Comparison of ENCODE assay signal across 12 cellular contexts in genomic region chr21:38310619-38311018, GRCh38. TPM values are rescaled to one million over a fixed set of nuclear protein-coding genes. Genes with fewer than 3 reads are reported as not detected.
DNase-seq lines count a peak whose midpoint lies in the region; ATAC-seq, FAIRE-seq and TF ChIP-seq lines count a peak whose summit lies in the region.
"Had no signal": no experiment of that assay in that cellular context is flagged by ENCODE, and none has a peak within 500 bp of the region (broad histone marks: within the 10 kb centered on the region; RNA-seq: fewer than 3 reads in every experiment).

No MANE protein-coding gene starts in this region.

- H3K27me3 ChIP-seq in breast epithelium (no peaks in the 10 kb centered on the region), ascending aorta (no peaks in the 10 kb centered on the region)

- ATAC-seq in HG03159 (IDR thresholded peaks at IDR 0.05; ENCODE audit: unreplicated experiment) = no peak
- ATAC-seq: activated naive CD8-positive, alpha-beta T cell treated with anti-CD3 and anti-CD28 coated beads, Interleukin-2, amount 50 U/mL, for 24 hours; natural killer cell had no signal

- H3K27ac ChIP-seq in breast epithelium (no peak overlapping the region), ascending aorta (no peak overlapping the region)

- H3K4me3 Mint-ChIP-seq in MCF 10A (ENCODE audit: unreplicated experiment) = no peak overlapping the region
- H3K4me3 Mint-ChIP-seq: activated naive CD8-positive, alpha-beta T cell treated with anti-CD3 and anti-CD28 coated beads, Interleukin-2, amount 50 U/mL, for 24 hours; natural killer cell; T-helper 1 cell treated with Interleukin-12 subunit alpha and Interleukin-12 subunit beta and Interleukin-4 antibody, amounts not matched to agents 30 μg/mL and 1 μg/mL, for 36 hours had no signal

- no TSS peak for BruUV-seq in MCF 10A (replicated peaks; lab: Mats Ljungman, UMichigan)

- peaks cover 30% of the 10 kb centered on the region for H3K4me1 Mint-ChIP-seq in MCF 10A (ENCODE audit: insufficient read depth, unreplicated experiment)
- H3K4me1 Mint-ChIP-seq: natural killer cell had no signal

- no peak overlapping the region for H3K27ac Mint-ChIP-seq in MCF 10A (ENCODE audit: low read depth, unreplicated experiment)
- H3K27ac Mint-ChIP-seq: activated naive CD8-positive, alpha-beta T cell treated with anti-CD3 and anti-CD28 coated beads, Interleukin-2, amount 50 U/mL, for 24 hours; natural killer cell; T-helper 1 cell treated with Interleukin-12 subunit alpha and Interleukin-12 subunit beta and Interleukin-4 antibody, amounts not matched to agents 30 μg/mL and 1 μg/mL, for 36 hours had no signal

- H3K4me3 ChIP-seq in breast epithelium (no peak overlapping the region), foreskin fibroblast (ENCODE audit: low read depth in 1 of 2, low read length in 2 of 2) (no peak overlapping the region), ascending aorta (no peak overlapping the region)

- H3K36me3 ChIP-seq in breast epithelium (no peaks in the 10 kb centered on the region), ascending aorta (no peaks in the 10 kb centered on the region)

- POLR2A ChIA-PET in MCF 10A (lab: Yijun Ruan, JAX) = interaction anchor here (0.6 kb wide), 1 partner anchor 756 kb away, joined by 3 read pairs; no protein-coding TSS in a partner anchor

- H3K9me3 ChIP-seq in breast epithelium (no peaks in the 10 kb centered on the region), ascending aorta (no peaks in the 10 kb centered on the region)

- intact Hi-C loops in MCF 10A (cut with micrococcal nuclease) (no loop called here), breast epithelium (cut with DNase I; ENCODE audit: low total_unique reads) (no loop called here), ascending aorta (cut with DNase I) (loop anchor here (2.0 kb wide), 1 partner anchor 30 kb away; no protein-coding TSS in a partner anchor)

- CTCF ChIA-PET in MCF 10A (lab: Yijun Ruan, JAX) = no interaction called here

- TF ChIP-seq CTCF in MCF 10A (IDR thresholded peaks at IDR 0.05; ENCODE audit: unreplicated experiment) (no peak), breast epithelium (IDR thresholded peaks at IDR 0.05) (no peak), foreskin fibroblast (IDR thresholded peaks at IDR 0.05; ENCODE audit: low read depth, low read length) (no peak), ascending aorta (IDR thresholded peaks at IDR 0.05) (no peak)

- H3K4me1 ChIP-seq in breast epithelium = no peaks in the 10 kb centered on the region
- peaks cover 0 to 14% of the 10 kb centered on the region in 2 donors for H3K4me1 ChIP-seq in ascending aorta

- peaks cover 7% of the 10 kb centered on the region for H3K9me3 Mint-ChIP-seq in MCF 10A (ENCODE audit: unreplicated experiment)
- H3K9me3 Mint-ChIP-seq: activated naive CD8-positive, alpha-beta T cell treated with anti-CD3 and anti-CD28 coated beads, Interleukin-2, amount 50 U/mL, for 24 hours; natural killer cell; T-helper 1 cell treated with Interleukin-12 subunit alpha and Interleukin-12 subunit beta and Interleukin-4 antibody, amounts not matched to agents 30 μg/mL and 1 μg/mL, for 36 hours had no signal

- TF ChIP-seq POLR2A in breast epithelium (IDR thresholded peaks at IDR 0.05) = no peak

- DNase-seq in MCF 10A (ENCODE audit: unreplicated experiment) = peak; percentile 93
- DNase-seq in breast epithelium (ENCODE audit: low spot score in 2 of 2) = no peak
- DNase-seq in RCC 7860 (ENCODE audit: low spot score) = peak; percentile 88
- DNase-seq in foreskin fibroblast = peak; percentile 70 to 80
- DNase-seq in ascending aorta (ENCODE audit: low spot score in 2 of 2) = no peak
- DNase-seq in activated CD8-positive, alpha-beta memory T cell treated with anti-CD3 and anti-CD28 coated beads, Interleukin-2, amount 50 U/mL, for 4 hours = no peak
- no peak for DNase-seq in DMS 273 (lab: John Stamatoyannopoulos, UW; ENCODE audit: unreplicated experiment)
- DNase-seq: activated naive CD8-positive, alpha-beta T cell treated with anti-CD3 and anti-CD28 coated beads, Interleukin-2, amount 50 U/mL, for 24 hours; H7; natural killer cell had no signal

- FAIRE-seq in RCC 7860 (lab: Jason Lieb, UNC) = peak; percentile 88

- no peaks in the 10 kb centered on the region for H3K27me3 Mint-ChIP-seq in MCF 10A (ENCODE audit: insufficient read depth, unreplicated experiment)
- H3K27me3 Mint-ChIP-seq: activated naive CD8-positive, alpha-beta T cell treated with anti-CD3 and anti-CD28 coated beads, Interleukin-2, amount 50 U/mL, for 24 hours had no signal

- no peaks in the 10 kb centered on the region for H3K36me3 Mint-ChIP-seq in MCF 10A (ENCODE audit: insufficient read depth, unreplicated experiment)
- H3K36me3 Mint-ChIP-seq: natural killer cell had no signal

RNA-seq across cellular contexts. Expression of gene KCNJ15, which starts 53.8 kb away (rescaled TPM):
- total RNA-seq in MCF 10A (2022) (2.2 and 2.4 TPM in 2 replicates), breast epithelium (1 to 10 TPM in 1 of 3 donors, under 1 TPM in 2; 0.80 to 6.9 (median 0.98) TPM), ascending aorta (17.5 TPM)
- total RNA-seq: H7 had no signal

Comparison
In these comparisons a context has a peak if more than half of its experiments do, and no peak if none do; other contexts are left out.
1. DNase-seq: peak in MCF 10A (single experiment), RCC 7860 (single experiment) and foreskin fibroblast (2 of 2); none in breast epithelium (0 of 2), ascending aorta (0 of 2), activated CD8-positive, alpha-beta memory T cell treated with anti-CD3 and anti-CD28 coated beads, Interleukin-2, amount 50 U/mL, for 4 hours (single experiment) and DMS 273 (single experiment).